ENCODE assay signal across 24 cellular contexts in the genomic region with DNA sequence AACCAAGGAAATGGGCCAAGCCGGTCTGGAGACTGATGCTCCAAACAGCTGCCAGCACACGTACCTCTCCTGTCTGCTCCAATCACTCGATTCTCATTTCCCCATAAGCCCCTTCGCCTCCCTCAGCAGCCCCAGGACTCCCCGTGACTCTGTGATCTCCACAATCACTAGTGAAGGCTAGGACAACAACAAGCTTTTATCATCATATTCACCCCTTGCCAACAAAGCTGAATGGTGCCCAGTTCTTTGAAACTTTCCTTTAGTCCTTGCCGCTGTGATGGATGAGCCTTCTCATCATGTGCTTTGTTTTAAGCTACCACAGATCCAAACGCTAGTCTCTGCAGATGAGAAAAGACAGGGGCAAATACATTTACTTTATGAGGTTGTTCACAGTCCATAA.
"Had no signal": no experiment of that assay in that cellular context is flagged by ENCODE, and none has a peak within 500 bp of the region (broad histone marks: within the 10 kb centered on the region; RNA-seq: fewer than 3 reads in every experiment).

No MANE protein-coding gene starts in this region.

- H3K27ac Mint-ChIP-seq: activated CD4-positive, alpha-beta memory T cell treated with anti-CD3 and anti-CD28 coated beads, Interleukin-2, amount 10 ng/mL, durations not matched to agents 7 days and 5 days; activated CD4-positive, alpha-beta T cell treated with anti-CD3 and anti-CD28 coated beads, Interleukin-2, amount 10 ng/mL, durations not matched to agents 7 days and 5 days; activated naive CD4-positive, alpha-beta T cell treated with anti-CD3 and anti-CD28 coated beads, Interleukin-2, amount 10 ng/mL, durations not matched to agents 7 days and 5 days; activated naive CD4-positive, alpha-beta T cell treated with anti-CD3 and anti-CD28 coated beads, Interleukin-2, amount 50 U/mL, for 72 hours; activated naive CD8-positive, alpha-beta T cell treated with anti-CD3 and anti-CD28 coated beads, Interleukin-2, amount 10 ng/mL, durations not matched to agents 7 days and 5 days; activated T-cell treated with anti-CD3 and anti-CD28 coated beads, Interleukin-2, amount 50 U/mL, for 24 hours; activated T-cell treated with anti-CD3 and anti-CD28 coated beads, Interleukin-2, amount 50 U/mL, for 72 hours; effector memory CD8-positive, alpha-beta T cell had no signal

- H3K4me1 Mint-ChIP-seq: activated CD4-positive, alpha-beta memory T cell treated with anti-CD3 and anti-CD28 coated beads, Interleukin-2, amount 10 ng/mL, durations not matched to agents 7 days and 5 days had no signal

- DNase-seq: activated CD4-positive, alpha-beta memory T cell treated with anti-CD3 and anti-CD28 coated beads, Interleukin-2, amount 10 ng/mL, durations not matched to agents 7 days and 5 days; activated CD4-positive, alpha-beta T cell treated with anti-CD3 and anti-CD28 coated beads for 4 hours; activated CD4-positive, alpha-beta T cell treated with anti-CD3 and anti-CD28 coated beads, Interleukin-2, amount 10 ng/mL, durations not matched to agents 7 days and 5 days; activated CD4-positive, alpha-beta T cell treated with anti-CD3 and anti-CD28 coated beads, Interleukin-2, amount 50 U/mL, for 4 hours; activated CD4-positive, CD25-positive, alpha-beta regulatory T cell; activated CD4-positive, CD25-positive, alpha-beta regulatory T cell treated with anti-CD3 and anti-CD28 coated beads, Interleukin-2, amount 50 U/mL, for 72 hours; activated CD8-positive, alpha-beta memory T cell treated with anti-CD3 and anti-CD28 coated beads, Interleukin-2, amount 50 U/mL, for 48 hours; activated gamma-delta T cell; activated naive CD4-positive, alpha-beta T cell; activated naive CD4-positive, alpha-beta T cell treated with anti-CD3 and anti-CD28 coated beads, Interleukin-2, amount 10 ng/mL, durations not matched to agents 7 days and 5 days; activated naive CD8-positive, alpha-beta T cell treated with anti-CD3 and anti-CD28 coated beads, Interleukin-2, amount 10 ng/mL, durations not matched to agents 7 days and 5 days; activated T-cell treated with anti-CD3 and anti-CD28 coated beads for 4 hours; activated T-cell treated with anti-CD3 and anti-CD28 coated beads, Interleukin-2, amount 50 U/mL, for 24 hours; activated T-cell treated with anti-CD3 and anti-CD28 coated beads, Interleukin-2, amount 50 U/mL, for 72 hours; brain microvascular endothelial cell; cortex of kidney; dermis blood vessel endothelial cell; effector CD4-positive, alpha-beta T cell; effector memory CD8-positive, alpha-beta T cell; erythroblast; foreskin keratinocyte; gastrocnemius medialis; T-helper 2 cell had no signal

- H3K27me3 Mint-ChIP-seq: activated T-cell treated with anti-CD3 and anti-CD28 coated beads, Interleukin-2, amount 50 U/mL, for 24 hours had no signal

- H3K4me3 Mint-ChIP-seq: activated CD4-positive, alpha-beta memory T cell treated with anti-CD3 and anti-CD28 coated beads, Interleukin-2, amount 10 ng/mL, durations not matched to agents 7 days and 5 days; activated CD4-positive, alpha-beta T cell treated with anti-CD3 and anti-CD28 coated beads, Interleukin-2, amount 10 ng/mL, durations not matched to agents 7 days and 5 days; activated naive CD4-positive, alpha-beta T cell treated with anti-CD3 and anti-CD28 coated beads, Interleukin-2, amount 10 ng/mL, durations not matched to agents 7 days and 5 days; activated naive CD8-positive, alpha-beta T cell treated with anti-CD3 and anti-CD28 coated beads, Interleukin-2, amount 10 ng/mL, durations not matched to agents 7 days and 5 days; activated T-cell treated with anti-CD3 and anti-CD28 coated beads, Interleukin-2, amount 50 U/mL, for 24 hours; activated T-cell treated with anti-CD3 and anti-CD28 coated beads, Interleukin-2, amount 50 U/mL, for 72 hours; effector memory CD8-positive, alpha-beta T cell had no signal

- H3K9me3 Mint-ChIP-seq: activated T-cell treated with anti-CD3 and anti-CD28 coated beads, Interleukin-2, amount 50 U/mL, for 24 hours; effector memory CD8-positive, alpha-beta T cell had no signal

- ATAC-seq: activated naive CD4-positive, alpha-beta T cell treated with anti-CD3 and anti-CD28 coated beads, Interleukin-2, amount 50 U/mL, for 72 hours; activated T-cell treated with anti-CD3 and anti-CD28 coated beads, Interleukin-2, amount 50 U/mL, for 72 hours; effector memory CD8-positive, alpha-beta T cell; foreskin keratinocyte; gastrocnemius medialis had no signal
